14 cellular contexts compared by ENCODE assay signal in genomic region chr7:3244241-3244814, GRCh38. TPM values are rescaled to one million over a fixed set of nuclear protein-coding genes. Genes with fewer than 3 reads are reported as not detected.
DNase-seq lines count a peak whose midpoint lies in the region; ATAC-seq, FAIRE-seq and TF ChIP-seq lines count a peak whose summit lies in the region.
"Had no signal": no experiment of that assay in that cellular context is flagged by ENCODE, and none has a peak within 500 bp of the region (broad histone marks: within the 10 kb centered on the region; RNA-seq: fewer than 3 reads in every experiment).

No MANE protein-coding gene starts in this region.

- BruUV-seq in Calu3 (replicated peaks; lab: Mats Ljungman, UMichigan) (no TSS peak), K562 (replicated peaks; lab: Mats Ljungman, UMichigan) (no TSS peak)

- no peaks in the 10 kb centered on the region for H3K27me3 Mint-ChIP-seq in Calu3 (ENCODE audit: unreplicated experiment)
- H3K27me3 Mint-ChIP-seq in CD8-positive, alpha-beta memory T cell = peaks cover 4 to 13% of the 10 kb centered on the region in 2 donors
- H3K27me3 Mint-ChIP-seq: activated B cell treated with CpG ODN at 0.5 μM for 24 hours had no signal

- no peak overlapping the region for H3K4me2 ChIP-seq in K562 (ENCODE audit: insufficient read depth, low read length)
- H3K4me2 ChIP-seq in mesendoderm (ENCODE audit: low read length) = no peak overlapping the region
- H3K4me2 ChIP-seq: KMS-11 had no signal

- TF ChIP-seq CTCF in Calu3 (IDR thresholded peaks at IDR 0.05; ENCODE audit: unreplicated experiment) = no peak
- no peak for TF ChIP-seq CTCF in K562 (IDR thresholded peaks at IDR 0.05 in 2 of 3, conservative IDR thresholded peaks at IDR 0.05 in 1 of 3; ENCODE audit: insufficient read depth in 2 of 3, low read depth in 1 of 3, low read length in 3 of 3)
- TF ChIP-seq CTCF in prostate gland (IDR thresholded peaks at IDR 0.05) = no peak

- no peak overlapping the region for H3K56ac ChIP-seq in mesendoderm (ENCODE audit: low read length)

- no peak overlapping the region for H2AFZ ChIP-seq in K562 (ENCODE audit: low read depth, low read length)

- H2BK5ac ChIP-seq in mesendoderm (ENCODE audit: low read length) = no peak overlapping the region

- no peaks in the 10 kb centered on the region for H3K79me1 ChIP-seq in mesendoderm (ENCODE audit: low read length)

- H3K27me3 ChIP-seq in K562 (ENCODE audit: control insufficient read depth in 2 of 2, insufficient read depth in 2 of 2, low read length in 2 of 2) (peaks cover 3 to 24% of the 10 kb centered on the region in 2 experiments; a peak in 4 of 5 replicates), mesendoderm (ENCODE audit: insufficient read depth, low read length, poor library complexity) (no peaks in the 10 kb centered on the region), prostate gland (replicated peaks; ENCODE audit: insufficient read depth) (no peaks in the 10 kb centered on the region)
- H3K27me3 ChIP-seq in CD8-positive, alpha-beta memory T cell (ENCODE audit: insufficient read depth, low read length, poor library complexity, severe bottlenecking) = no peaks in the 10 kb centered on the region

- peak overlapping the region; percentile 2 for H3K27ac Mint-ChIP-seq in Calu3 (ENCODE audit: unreplicated experiment)
- no peak overlapping the region for H3K27ac Mint-ChIP-seq in CD8-positive, alpha-beta memory T cell
- H3K27ac Mint-ChIP-seq: activated B cell treated with CpG ODN at 0.5 μM for 24 hours; CD4-positive, CD25-positive, alpha-beta regulatory T cell; natural killer cell had no signal

- peaks cover 33% of the 10 kb centered on the region for H3K4me1 Mint-ChIP-seq in Calu3 (ENCODE audit: low read depth, unreplicated experiment)
- H3K4me1 Mint-ChIP-seq in CD8-positive, alpha-beta memory T cell = no peaks in the 10 kb centered on the region
- H3K4me1 Mint-ChIP-seq: activated B cell treated with CpG ODN at 0.5 μM for 24 hours; CD4-positive, CD25-positive, alpha-beta regulatory T cell; natural killer cell had no signal

- H3K4me1 ChIP-seq in K562 (replicated peaks in 1 of 2; ENCODE audit: control insufficient read depth in 2 of 2, insufficient read depth in 2 of 2, low read length in 2 of 2) (no peaks in the 10 kb centered on the region), mesendoderm (ENCODE audit: control insufficient read depth, low read depth, low read length) (no peaks in the 10 kb centered on the region), prostate gland (replicated peaks) (no peaks in the 10 kb centered on the region)
- no peaks in the 10 kb centered on the region for H3K4me1 ChIP-seq in CD8-positive, alpha-beta memory T cell (ENCODE audit: insufficient read depth, low read length)

- H4K20me1 ChIP-seq in K562 (replicated peaks; ENCODE audit: control insufficient read depth, insufficient read depth, low read length) = no peaks in the 10 kb centered on the region

- H4K5ac ChIP-seq in mesendoderm (ENCODE audit: low read length) = no peak overlapping the region

- under 1% methylated on average over 7 of the region's 7 CpGs for whole genome bisulfite sequencing in K562 (ENCODE audit: insufficient coverage, low coverage, missing lambda C conversion rate)
- no CpG with 5 or more reads among the region's 7 CpGs for WGBS in mesendoderm (ENCODE audit: extremely low coverage, insufficient coverage, low lambda C conversion rate)
- WGBS in prostate gland = 31% methylated on average over 7 of the region's 7 CpGs

- peak; percentile 58 for DNase-seq in Calu3
- DNase-seq in M059J (ENCODE audit: low read depth) = peak; percentile 92
- DNase-seq in K562 (ENCODE audit: extremely low read depth in 1 of 4, low spot score in 3 of 4) = no peak
- peak; percentile 43 for DNase-seq in mesendoderm
- DNase-seq in CD8-positive, alpha-beta memory T cell = no peak
- no peak for DNase-seq in stimulated activated CD4-positive, alpha-beta T cell treated with anti-CD3 and anti-CD28 coated beads, Interleukin-4, amount 100 ng/mL, for 4 hours
- no peak for DNase-seq in prostate gland (ENCODE audit: low spot score)
- DNase-seq: activated B cell treated with CpG ODN at 0.5 μM for 24 hours; activated effector memory CD4-positive, alpha-beta T cell treated with Interleukin-2 at 50 U/mL for 16 hours; CD4-positive, CD25-positive, alpha-beta regulatory T cell; natural killer cell had no signal

- peaks cover 4% of the 10 kb centered on the region for H3K36me3 Mint-ChIP-seq in Calu3 (ENCODE audit: insufficient read depth, unreplicated experiment)
- no peaks in the 10 kb centered on the region for H3K36me3 Mint-ChIP-seq in CD8-positive, alpha-beta memory T cell
- H3K36me3 Mint-ChIP-seq: CD4-positive, CD25-positive, alpha-beta regulatory T cell; natural killer cell had no signal

- H3K36me3 ChIP-seq in K562 (ENCODE audit: control insufficient read depth, insufficient read depth, low read length) (no peaks in the 10 kb centered on the region), mesendoderm (ENCODE audit: control insufficient read depth, insufficient read depth, low read length) (no peaks in the 10 kb centered on the region), prostate gland (no peaks in the 10 kb centered on the region)
- H3K36me3 ChIP-seq in CD8-positive, alpha-beta memory T cell (ENCODE audit: insufficient read depth, low read length) = no peaks in the 10 kb centered on the region

- H3K9me3 ChIP-seq in K562 (replicated peaks; ENCODE audit: control insufficient read depth, insufficient read depth, low read depth, low read length) = no peaks in the 10 kb centered on the region
- no peaks in the 10 kb centered on the region for H3K9me3 ChIP-seq in CD8-positive, alpha-beta memory T cell (ENCODE audit: low read length)
- H3K9me3 ChIP-seq in prostate gland = no peaks in the 10 kb centered on the region

- no peak for TF ChIP-seq RAD21 in K562 (CRISPR knock-in tag; conservative IDR thresholded peaks at IDR 0.05 in 1 of 2, IDR thresholded peaks at IDR 0.05 in 1 of 2)

- no peak overlapping the region for H3K23ac ChIP-seq in mesendoderm (ENCODE audit: low read length)

- H3K79me2 ChIP-seq in K562 (ENCODE audit: control insufficient read depth, insufficient read depth, low read length) (no peaks in the 10 kb centered on the region), mesendoderm (ENCODE audit: control insufficient read depth, insufficient read depth, low read length) (no peaks in the 10 kb centered on the region)

- H3K18ac ChIP-seq in mesendoderm (ENCODE audit: low read length) = no peak overlapping the region

- CTCF ChIA-PET in Calu3 (lab: Charles Lee) (interaction anchor here (0.5 to 1.1 kb wide), 10 partner anchors 10 to 1170 kb away, joined by 3 to 4 read pairs (median 3); no protein-coding TSS in a partner anchor), K562 (lab: Yijun Ruan, JAX; ENCODE audit: low intra/inter-chr PET ratio) (no interaction called here)
- CTCF ChIA-PET in CD8-positive, alpha-beta memory T cell (lab: Charles Lee) = no interaction called here

- POLR2A ChIA-PET in K562 (lab: Yijun Ruan, JAX) = no interaction called here
- POLR2A ChIA-PET in CD8-positive, alpha-beta memory T cell (lab: Charles Lee) = no interaction called here

- H3K27ac ChIP-seq in K562 (ENCODE audit: extremely low read depth, low read depth, low read length) = no peak overlapping the region
- no peak overlapping the region for H3K27ac ChIP-seq in mesendoderm (ENCODE audit: low read depth, low read length)
- H3K27ac ChIP-seq in CD8-positive, alpha-beta memory T cell (ENCODE audit: low read depth, low read length) = no peak overlapping the region
- no peak overlapping the region for H3K27ac ChIP-seq in prostate gland
- H3K27ac ChIP-seq: KMS-11 had no signal

- H3K9ac ChIP-seq in K562 (ENCODE audit: insufficient read depth in 1 of 2, low read depth in 2 of 2, low read length in 2 of 2) = no peak overlapping the region
- no peak overlapping the region for H3K9ac ChIP-seq in mesendoderm (ENCODE audit: low read length)
- H3K9ac ChIP-seq: KMS-11 had no signal

- peaks cover 10% of the 10 kb centered on the region for H3K9me3 Mint-ChIP-seq in Calu3 (ENCODE audit: low read depth, unreplicated experiment)
- peaks cover 0 to 5% (median 1%) of the 10 kb centered on the region in 5 donors for H3K9me3 Mint-ChIP-seq in CD8-positive, alpha-beta memory T cell
- H3K9me3 Mint-ChIP-seq: natural killer cell had no signal

- no peak overlapping the region for H2BK15ac ChIP-seq in mesendoderm (replicated peaks; ENCODE audit: low read depth)

- in situ Hi-C loops in K562 (cut with MboI) = no loop called here

- H3K9me1 ChIP-seq in K562 (ENCODE audit: control insufficient read depth, insufficient read depth, low read length) = no peaks in the 10 kb centered on the region

- ATAC-seq in K562 = no peak
- no peak for ATAC-seq in GM21390 (IDR thresholded peaks at IDR 0.05; ENCODE audit: unreplicated experiment)
- ATAC-seq: natural killer cell had no signal

- no peak overlapping the region for H2BK120ac ChIP-seq in mesendoderm (ENCODE audit: low read depth, low read length)

- FAIRE-seq in K562 (lab: Jason Lieb, UNC) = no peak
- FAIRE-seq: GM12892 had no signal

- H3K4me3 ChIP-seq in K562 = no peak overlapping the region
- H3K4me3 ChIP-seq in mesendoderm (ENCODE audit: low read length) = no peak overlapping the region
- H3K4me3 ChIP-seq in CD8-positive, alpha-beta memory T cell (ENCODE audit: low read length) = no peak overlapping the region
- no peak overlapping the region for H3K4me3 ChIP-seq in prostate gland

- no peak for TF ChIP-seq EP300 in K562 (IDR thresholded peaks at IDR 0.05; ENCODE audit: low read length)

- H2AK5ac ChIP-seq in mesendoderm (ENCODE audit: low read length) = no peak overlapping the region

- H3K4ac ChIP-seq in mesendoderm (ENCODE audit: low read depth, low read length) = no peak overlapping the region

- H3K4me3 Mint-ChIP-seq in Calu3 (ENCODE audit: low read depth, unreplicated experiment) = peak overlapping the region; percentile 34
- no peak overlapping the region for H3K4me3 Mint-ChIP-seq in CD8-positive, alpha-beta memory T cell
- H3K4me3 Mint-ChIP-seq: activated B cell treated with CpG ODN at 0.5 μM for 24 hours; CD4-positive, CD25-positive, alpha-beta regulatory T cell; natural killer cell had no signal

- no peak overlapping the region for H4K8ac ChIP-seq in mesendoderm (ENCODE audit: low read depth, low read length)

- intact Hi-C loops in Calu3 (cut with micrococcal nuclease; ENCODE audit: unreplicated experiment) = loop anchor here (2.0 kb wide), 1 partner anchor 26 kb away; no protein-coding TSS in a partner anchor
- intact Hi-C loops in K562 (cut with micrococcal nuclease) = no loop called here
- intact Hi-C loops in prostate gland (cut with DNase I) = no loop called here

- TF ChIP-seq POLR2A in K562 (conservative IDR thresholded peaks at IDR 0.05) = no peak
- TF ChIP-seq POLR2A in prostate gland (IDR thresholded peaks at IDR 0.05) = no peak

RNA-seq across cellular contexts. Expression of gene SDK1, which starts 56.7 kb away (rescaled TPM):
- total RNA-seq in Calu3 (2022) = 19.7 and 20.0 TPM in 2 replicates
- total RNA-seq in M059J (2014; rRNA removed; shearing (Covaris generic)) = under 0.01 and 0.27 TPM in 2 replicates
- 0.05 TPM in 1 of 2 replicates, not detected in the other for total RNA-seq in K562 (2011; cell fraction: chromatin; rRNA removed; ENCODE audit: low replicate concordance)
- total RNA-seq in K562 (2011; cell fraction: nucleolus; rRNA removed) = not detected in 2 replicates
- total RNA-seq in K562 (2011; cell fraction: nucleoplasm; rRNA removed) = not detected in 2 replicates
- total RNA-seq in K562 (2014; rRNA removed) = under 0.01 TPM in 1 of 2 replicates, not detected in the other
- not detected in 2 replicates for total RNA-seq in K562 (2014; rRNA removed; fragmentation: Illumina TruSeq; extraction: Trizol)
- total RNA-seq in K562 (2015; rRNA removed; fragmentation: Illumina TruSeq; extraction: Trizol) = not detected in 2 replicates
- total RNA-seq in K562 (2021) = 0.16 TPM in 2 replicates
- polyA plus RNA-seq in K562 (2011; rRNA removed) = not detected in 2 replicates
- not detected in 2 replicates for polyA plus RNA-seq in K562 (2011; cell fraction: cytosol; rRNA removed)
- not detected in 2 replicates for polyA plus RNA-seq in K562 (2011; cell fraction: nucleus; rRNA removed)
- polyA plus RNA-seq in K562 (2012) = 0.04 TPM in 1 of 2 replicates, not detected in the other
- not detected in 2 replicates for polyA plus RNA-seq in K562 (2014; fragmentation: Illumina TruSeq; extraction: Trizol)
- not detected for polyA plus RNA-seq in K562 (2014; fragmentation: Nextera tagmentation; extraction: Ambion mirVana)
- polyA plus RNA-seq in K562 (2014; rRNA removed) = not detected in 2 replicates
- not detected in 2 replicates for polyA minus RNA-seq in K562 (2011; rRNA and poly(A)+ RNA removed)
- not detected in 2 replicates for polyA minus RNA-seq in K562 (2011; cell fraction: cytosol; rRNA and poly(A)+ RNA removed)
- polyA minus RNA-seq in K562 (2011; cell fraction: nucleus; rRNA and poly(A)+ RNA removed) = not detected in 2 replicates
- 1.6 TPM for polyA plus RNA-seq in mesendoderm (2013, experiment 1 of 2)
- polyA plus RNA-seq in mesendoderm (2013, experiment 2 of 2) = 1.8 TPM
- under 1 TPM; 0.04 TPM for total RNA-seq in CD8-positive, alpha-beta memory T cell
- polyA plus RNA-seq in CD8-positive, alpha-beta memory T cell = not detected
- total RNA-seq in prostate gland = 10 to 100 TPM in 1 of 2 donors, 1 to 10 TPM in 1; 4.8 to 13.2 TPM
- polyA plus RNA-seq: CD4-positive, CD25-positive, alpha-beta regulatory T cell had no signal

Comparison
In these comparisons a context has a peak if more than half of its experiments do, and no peak if none do; other contexts are left out.
1. DNase-seq: peak in Calu3 (single experiment), M059J (single experiment) and mesendoderm (single experiment); none in K562 (0 of 4), CD8-positive, alpha-beta memory T cell (0 of 5), stimulated activated CD4-positive, alpha-beta T cell treated with anti-CD3 and anti-CD28 coated beads, Interleukin-4, amount 100 ng/mL, for 4 hours (0 of 2) and prostate gland (single experiment).